23 cellular contexts compared by ENCODE assay signal in the genomic region with DNA sequence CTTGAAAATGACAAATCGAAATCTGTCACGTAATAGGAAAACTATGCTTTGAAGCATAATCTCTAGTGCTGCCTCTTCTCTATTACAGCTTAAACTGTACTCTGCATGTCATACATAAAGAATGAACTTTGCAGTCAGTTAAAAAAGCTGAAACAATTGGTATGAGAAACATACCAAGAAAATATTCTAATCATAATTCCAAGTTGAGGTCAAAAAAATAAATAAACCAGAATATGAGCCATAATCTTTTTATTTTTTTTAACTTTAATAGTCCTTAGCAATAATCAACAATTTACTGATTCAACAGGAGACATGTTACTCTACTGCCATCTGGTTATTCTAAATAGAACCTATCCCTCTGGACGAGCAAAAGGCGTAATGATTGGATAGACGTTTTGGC.
DNase-seq lines count a peak whose midpoint lies in the region; ATAC-seq and TF ChIP-seq lines count a peak whose summit lies in the region.
"Had no signal": no experiment of that assay in that cellular context is flagged by ENCODE, and none has a peak within 500 bp of the region (broad histone marks: within the 10 kb centered on the region; RNA-seq: fewer than 3 reads in every experiment).

No MANE protein-coding gene starts in this region.

- H3K4me3 Mint-ChIP-seq in activated CD8-positive, alpha-beta memory T cell treated with anti-CD3 and anti-CD28 coated beads, Interleukin-2, amount 10 ng/mL, durations not matched to agents 7 days and 5 days = no peak overlapping the region
- H3K4me3 Mint-ChIP-seq: activated CD4-positive, alpha-beta memory T cell treated with anti-CD3 and anti-CD28 coated beads for 36 hours; activated naive CD4-positive, alpha-beta T cell treated with anti-CD3 and anti-CD28 coated beads for 36 hours; activated T-cell treated with anti-CD3 and anti-CD28 coated beads, Interleukin-2, amount 50 U/mL, for 24 hours; memory B cell; natural killer cell treated with Interleukin-12 subunit alpha and Interleukin-12 subunit beta and Interleukin-15 and Interleukin-18, amount 100 ng/mL, for 72 hours; T-helper 17 cell had no signal

- H3K4me1 Mint-ChIP-seq in activated CD8-positive, alpha-beta memory T cell treated with anti-CD3 and anti-CD28 coated beads, Interleukin-2, amount 10 ng/mL, durations not matched to agents 7 days and 5 days = no peaks in the 10 kb centered on the region
- H3K4me1 Mint-ChIP-seq: memory B cell, T-helper 17 cell had no signal

- no peak for ATAC-seq in HG02763 (IDR thresholded peaks at IDR 0.05; ENCODE audit: unreplicated experiment)
- no peak for ATAC-seq in activated CD8-positive, alpha-beta memory T cell treated with anti-CD3 and anti-CD28 coated beads, Interleukin-2, amount 10 ng/mL, durations not matched to agents 7 days and 5 days
- no peak for ATAC-seq in GM19324 (IDR thresholded peaks at IDR 0.05; ENCODE audit: low FRiP score, unreplicated experiment)
- ATAC-seq: natural killer cell treated with Interleukin-12 subunit alpha and Interleukin-12 subunit beta and Interleukin-15 and Interleukin-18, amount 100 ng/mL, for 72 hours; T-helper 17 cell had no signal

- CTCF ChIA-PET in activated CD8-positive, alpha-beta memory T cell treated with anti-CD3 and anti-CD28 coated beads, Interleukin-2, amount 10 ng/mL, durations not matched to agents 7 days and 5 days (lab: Charles Lee) = no interaction called here

- H3K27me3 Mint-ChIP-seq in activated CD8-positive, alpha-beta memory T cell treated with anti-CD3 and anti-CD28 coated beads, Interleukin-2, amount 10 ng/mL, durations not matched to agents 7 days and 5 days = no peaks in the 10 kb centered on the region
- H3K27me3 Mint-ChIP-seq: activated CD4-positive, alpha-beta memory T cell treated with anti-CD3 and anti-CD28 coated beads for 36 hours; activated T-cell treated with anti-CD3 and anti-CD28 coated beads, Interleukin-2, amount 50 U/mL, for 24 hours; memory B cell; natural killer cell treated with Interleukin-12 subunit alpha and Interleukin-12 subunit beta and Interleukin-15 and Interleukin-18, amount 100 ng/mL, for 72 hours; T-helper 17 cell had no signal

- H3K27ac Mint-ChIP-seq in activated CD8-positive, alpha-beta memory T cell treated with anti-CD3 and anti-CD28 coated beads, Interleukin-2, amount 10 ng/mL, durations not matched to agents 7 days and 5 days = no peak overlapping the region
- H3K27ac Mint-ChIP-seq: activated CD4-positive, alpha-beta memory T cell treated with anti-CD3 and anti-CD28 coated beads for 36 hours; activated naive CD4-positive, alpha-beta T cell treated with anti-CD3 and anti-CD28 coated beads for 36 hours; activated T-cell treated with anti-CD3 and anti-CD28 coated beads, Interleukin-2, amount 50 U/mL, for 24 hours; memory B cell; natural killer cell treated with Interleukin-12 subunit alpha and Interleukin-12 subunit beta and Interleukin-15 and Interleukin-18, amount 100 ng/mL, for 72 hours; T-helper 17 cell had no signal

- DNase-seq in NCI-H2171 (lab: John Stamatoyannopoulos, UW) (peak; percentile 68), fibroblast of gingiva (ENCODE audit: low read depth) (peak; percentile 60), myocyte (ENCODE audit: low read depth) (peak; percentile 35)
- DNase-seq in activated CD8-positive, alpha-beta memory T cell treated with anti-CD3 and anti-CD28 coated beads, Interleukin-2, amount 10 ng/mL, durations not matched to agents 7 days and 5 days = no peak
- no peak for DNase-seq in central memory CD4-positive, alpha-beta T cell
- DNase-seq: activated CD4-positive, alpha-beta memory T cell treated with anti-CD3 and anti-CD28 coated beads for 36 hours; activated naive CD4-positive, alpha-beta T cell treated with anti-CD3 and anti-CD28 coated beads for 36 hours; activated T-cell treated with anti-CD3 and anti-CD28 coated beads, Interleukin-2, amount 50 U/mL, for 24 hours; DMS153; head of caudate nucleus; NCI-H2081; NCI-H774; OCI-M1; SJCRH30; T-helper 17 cell; WERI-Rb-1 had no signal

- peak; percentile 14 for TF ChIP-seq CTCF in C4-2B (conservative IDR thresholded peaks at IDR 0.05)

- H3K36me3 Mint-ChIP-seq in activated CD8-positive, alpha-beta memory T cell treated with anti-CD3 and anti-CD28 coated beads, Interleukin-2, amount 10 ng/mL, durations not matched to agents 7 days and 5 days = no peaks in the 10 kb centered on the region
- H3K36me3 Mint-ChIP-seq: activated CD4-positive, alpha-beta memory T cell treated with anti-CD3 and anti-CD28 coated beads for 36 hours; memory B cell had no signal

- H3K27ac ChIP-seq in C4-2B = no peak overlapping the region
- H3K27ac ChIP-seq: BLaER1 treated with 17β-estradiol and CSF1 and Interleukin-3, amounts not matched to agents 10 nM and 100 nM; SJCRH30; suprapubic skin; WERI-Rb-1 had no signal

- peaks cover 15% of the 10 kb centered on the region for H3K9me3 Mint-ChIP-seq in activated CD8-positive, alpha-beta memory T cell treated with anti-CD3 and anti-CD28 coated beads, Interleukin-2, amount 10 ng/mL, durations not matched to agents 7 days and 5 days (ENCODE audit: low read depth)

Comparison
In these comparisons a context has a peak if more than half of its experiments do, and no peak if none do; other contexts are left out.
1. DNase-seq: peak in NCI-H2171 (single experiment), fibroblast of gingiva (single experiment) and myocyte (single experiment); none in activated CD8-positive, alpha-beta memory T cell treated with anti-CD3 and anti-CD28 coated beads, Interleukin-2, amount 10 ng/mL, durations not matched to agents 7 days and 5 days (single experiment) and central memory CD4-positive, alpha-beta T cell (single experiment).